ENCODE assay signal across 11 cellular contexts in genomic region chrX:45172890-45173289, GRCh38. TPM values are rescaled to one million over a fixed set of nuclear protein-coding genes. Genes with fewer than 3 reads are reported as not detected.
DNase-seq lines count a peak whose midpoint lies in the region; ATAC-seq, FAIRE-seq and TF ChIP-seq lines count a peak whose summit lies in the region.
"Had no signal": no experiment of that assay in that cellular context is flagged by ENCODE, and none has a peak within 500 bp of the region (broad histone marks: within the 10 kb centered on the region; RNA-seq: fewer than 3 reads in every experiment).

No MANE protein-coding gene starts in this region.

- no CpG with 5 or more reads among the region's 1 CpG for WGBS in HepG2 (ENCODE audit: low lambda C conversion rate)

- no peaks in the 10 kb centered on the region for H3K4me1 ChIP-seq in HepG2 (ENCODE audit: insufficient read depth, low read length)

- in situ Hi-C loops in G401 (cut with HindIII; ENCODE audit: low sequenced_read_pairs): no loop called here
- in situ Hi-C loops in astrocyte of the spinal cord (cut with HindIII; ENCODE audit: low sequenced_read_pairs): no loop called here
- in situ Hi-C loops in HepG2 (cut with HindIII; ENCODE audit: extremely low pct_ligation_motif_present, low pct_unique_long_range_greater_than_20kb): no loop called here

- ATAC-seq in HepG2 (no peak; the same call in 2 of the 3 replicates), GM18868 (IDR thresholded peaks at IDR 0.05; ENCODE audit: unreplicated experiment) (no peak)

- H4K20me1 ChIP-seq in HepG2 (ENCODE audit: insufficient read depth, low read length): no peaks in the 10 kb centered on the region

- no peak for TF ChIP-seq POLR2A in HepG2 (IDR thresholded peaks at IDR 0.05; ENCODE audit: insufficient read depth in 1 of 2, low read depth in 2 of 2, low read length in 2 of 2)

- no peaks in the 10 kb centered on the region for H3K27me3 ChIP-seq in HepG2 (ENCODE audit: control insufficient read depth in 1 of 2, insufficient read depth in 2 of 2, low read length in 2 of 2)

- no peak overlapping the region for H3K4me2 ChIP-seq in HepG2 (ENCODE audit: low read depth, low read length)

- DNase-seq in G401 (ENCODE audit: low spot score) (peak; percentile 56), M059J (ENCODE audit: low read depth) (peak; percentile 88), astrocyte of the spinal cord (ENCODE audit: low read depth, low spot score) (peak; percentile 20), HepG2 (ENCODE audit: low spot score) (peak; percentile 3), NCI-H446 (lab: John Stamatoyannopoulos, UW) (no peak), anterior cingulate cortex (lab: John Stamatoyannopoulos, UW) (no peak)
- DNase-seq: head of caudate nucleus, substantia nigra had no signal

- TF ChIP-seq RAD21 in HepG2 (CRISPR knock-in tag; IDR thresholded peaks at IDR 0.05): no peak

- CTCF ChIA-PET in HepG2 (lab: Yijun Ruan, JAX; ENCODE audit: low intra/inter-chr PET ratio, low total read pairs): no interaction called here

- H2AFZ ChIP-seq in HepG2 (ENCODE audit: low read length): no peak overlapping the region

- no peak for TF ChIP-seq EP300 in HepG2 (IDR thresholded peaks at IDR 0.05; ENCODE audit: low read depth in 2 of 2, low read length in 2 of 2)
- no peak for TF ChIP-seq EP300 in HepG2 (CRISPR knock-in tag; IDR thresholded peaks at IDR 0.05; ENCODE audit: borderline replicate concordance)

- TF ChIP-seq CTCF in astrocyte of the spinal cord (IDR thresholded peaks at IDR 0.05; ENCODE audit: low read depth, low read length) (no peak), HepG2 (CRISPR knock-in tag; IDR thresholded peaks at IDR 0.05) (0 out of 2 replicates have a peak, but pooled peaks have one; percentile 17)

- intact Hi-C loops in HepG2 (cut with micrococcal nuclease; ENCODE audit: unreplicated experiment): no loop called here

- no peak for FAIRE-seq in HepG2 (lab: Jason Lieb, UNC)
- FAIRE-seq: G401.6, GM19239 had no signal

- H3K9me3 ChIP-seq in HepG2 (ENCODE audit: low read length): no peaks in the 10 kb centered on the region

- H3K79me2 ChIP-seq in HepG2 (ENCODE audit: insufficient read depth, low read length): no peaks in the 10 kb centered on the region

- POLR2A ChIA-PET in HepG2 (lab: Yijun Ruan, JAX): no interaction called here

- no peaks in the 10 kb centered on the region for H3K36me3 ChIP-seq in HepG2 (replicated peaks in 1 of 2; ENCODE audit: control insufficient read depth in 1 of 2, insufficient read depth in 2 of 2, low read length in 2 of 2)

- no peak overlapping the region for H3K27ac ChIP-seq in HepG2 (ENCODE audit: extremely low read length, insufficient read depth, low read length)

- no TSS peak for BruUV-seq in HepG2 (replicated peaks; lab: Mats Ljungman, UMichigan)

- H3K9ac ChIP-seq in HepG2 (ENCODE audit: insufficient read depth, low read depth, low read length): no peak overlapping the region

- no peak overlapping the region for H3K4me3 ChIP-seq in astrocyte of the spinal cord (ENCODE audit: low read depth, low read length)
- no peak overlapping the region for H3K4me3 ChIP-seq in HepG2 (replicated peaks in 1 of 3; ENCODE audit: insufficient read depth in 1 of 3, low read depth in 2 of 3, low read length in 3 of 3)

TF ChIP-seq in HepG2, 621 proteins besides CTCF, POLR2A, EP300 and RAD21:
- TF ChIP-seq FOSL2 (CRISPR knock-in tag; IDR thresholded peaks at IDR 0.05): peak; percentile 69
- TF ChIP-seq ATF4 (CRISPR knock-in tag; IDR thresholded peaks at IDR 0.05): peak in 1 of 2 experiments; percentile 39; a peak in 1 of 4 replicates
- no peak for TF ChIP-seq TRIM24 (CRISPR knock-in tag; IDR thresholded peaks at IDR 0.05)
- TF ChIP-seq CEBPB (IDR thresholded peaks at IDR 0.05; ENCODE audit: borderline replicate concordance, low read depth, low read length): peak; percentile 69; the same call in 1 of the 2 replicates
- TF ChIP-seq CEBPG (CRISPR knock-in tag; IDR thresholded peaks at IDR 0.05): peak; percentile 65
- no peak for TF ChIP-seq ZNF3 (CRISPR knock-in tag; IDR thresholded peaks at IDR 0.05)
TF ChIP-seq in HepG2: peak in this region for 4.

RNA-seq across cellular contexts. Expression of gene DIPK2B, which starts 27.8 kb away (rescaled TPM):
- not detected in 2 replicates for total RNA-seq in G401 (2014; rRNA removed; shearing (Covaris generic))
- not detected in 2 replicates for total RNA-seq in M059J (2014; rRNA removed; shearing (Covaris generic))
- total RNA-seq in HepG2 (2016; rRNA removed; fragmentation: Illumina TruSeq; extraction: Trizol): not detected in 2 replicates
- total RNA-seq in HepG2 (2016; cell fraction: cytosol; rRNA removed; fragmentation: Illumina TruSeq; extraction: Trizol; ENCODE audit: low read depth): not detected in 2 replicates
- total RNA-seq in HepG2 (2016; cell fraction: insoluble cytoplasmic fraction; rRNA removed; fragmentation: Illumina TruSeq; extraction: Trizol): not detected in 2 replicates
- not detected in 2 replicates for total RNA-seq in HepG2 (2016; cell fraction: membrane; rRNA removed; fragmentation: Illumina TruSeq; extraction: Trizol)
- total RNA-seq in HepG2 (2016; cell fraction: nucleus; rRNA removed; fragmentation: Illumina TruSeq; extraction: Trizol): not detected in 2 replicates
- polyA plus RNA-seq in HepG2 (2011; rRNA removed): not detected in 2 replicates
- not detected in 2 replicates for polyA plus RNA-seq in HepG2 (2011; cell fraction: cytosol; rRNA removed)
- not detected in 2 replicates for polyA plus RNA-seq in HepG2 (2011; cell fraction: nucleus; rRNA removed)
- polyA plus RNA-seq in HepG2 (2012): not detected in 2 replicates
- not detected in 2 replicates for polyA plus RNA-seq in HepG2 (2016; cell fraction: cytosol; fragmentation: Illumina TruSeq; extraction: Trizol; ENCODE audit: low read depth)
- polyA plus RNA-seq in HepG2 (2016; cell fraction: insoluble cytoplasmic fraction; fragmentation: Illumina TruSeq; extraction: Trizol; ENCODE audit: low read depth): not detected in 2 replicates
- not detected in 2 replicates for polyA plus RNA-seq in HepG2 (2016; cell fraction: membrane; fragmentation: Illumina TruSeq; extraction: Trizol; ENCODE audit: low read depth)
- polyA plus RNA-seq in HepG2 (2016; cell fraction: nucleus; fragmentation: Illumina TruSeq; extraction: Trizol; ENCODE audit: insufficient read depth, low read depth): not detected in 2 replicates
- polyA minus RNA-seq in HepG2 (2011; rRNA and poly(A)+ RNA removed; ENCODE audit: low replicate concordance): not detected in 2 replicates
- not detected in 2 replicates for polyA minus RNA-seq in HepG2 (2011; cell fraction: cytosol; rRNA and poly(A)+ RNA removed)
- not detected in 2 replicates for polyA minus RNA-seq in HepG2 (2011; cell fraction: nucleus; rRNA and poly(A)+ RNA removed)

Comparison
In these comparisons a context has a peak if more than half of its experiments do, and no peak if none do; other contexts are left out.
1. DNase-seq: peak in G401 (single experiment), M059J (single experiment), astrocyte of the spinal cord (single experiment) and HepG2 (single experiment); none in NCI-H446 (0 of 2) and anterior cingulate cortex (0 of 58).